In genomic region chr17:64306850-64307463, GRCh38 we compare ENCODE assay signal across 8 cellular contexts. TPM values are rescaled to one million over a fixed set of nuclear protein-coding genes. Genes with fewer than 3 reads are reported as not detected.
DNase-seq lines count a peak whose midpoint lies in the region; ATAC-seq and TF ChIP-seq lines count a peak whose summit lies in the region.

No MANE protein-coding gene starts in this region.

- H3K27me3 ChIP-seq in mesendoderm (ENCODE audit: insufficient read depth, low read length, poor library complexity) = no peaks in the 10 kb centered on the region

- no peak overlapping the region for H4K8ac ChIP-seq in mesendoderm (ENCODE audit: low read depth, low read length)

- CTCF ChIA-PET in AG04449 (lab: Yijun Ruan, JAX) = interaction anchor here (0.6 to 24.9 kb wide), 14 partner anchors 10 to 314 kb away, joined by 3 to 1075 read pairs (median 4); no protein-coding TSS in a partner anchor
- CTCF ChIA-PET in activated CD4-positive, alpha-beta T cell treated with anti-CD3 and anti-CD28 coated beads, Interleukin-2, amount 10 ng/mL, durations not matched to agents 7 days and 5 days (lab: Charles Lee) = interaction anchor here (0.8 to 1.2 kb wide), 3 partner anchors 14 to 128 kb away, joined by 3 read pairs; no protein-coding TSS in a partner anchor

- H4K5ac ChIP-seq in mesendoderm (ENCODE audit: low read length) = no peak overlapping the region

- H3K36me3 Mint-ChIP-seq in activated CD4-positive, alpha-beta T cell treated with anti-CD3 and anti-CD28 coated beads, Interleukin-2, amount 10 ng/mL, durations not matched to agents 7 days and 5 days (ENCODE audit: low read depth) = no peaks in the 10 kb centered on the region

- no peak overlapping the region for H2BK120ac ChIP-seq in mesendoderm (ENCODE audit: low read depth, low read length)

- no peaks in the 10 kb centered on the region for H3K4me1 ChIP-seq in mesendoderm (ENCODE audit: control insufficient read depth, low read depth, low read length)

- H3K27ac Mint-ChIP-seq in activated CD4-positive, alpha-beta T cell treated with anti-CD3 and anti-CD28 coated beads, Interleukin-2, amount 10 ng/mL, durations not matched to agents 7 days and 5 days = no peak overlapping the region

- no CpG with 5 or more reads among the region's 11 CpGs for WGBS in mesendoderm (ENCODE audit: extremely low coverage, insufficient coverage, low lambda C conversion rate)

- no peak overlapping the region for H3K4me3 ChIP-seq in AG04449 (ENCODE audit: low read depth, low read length)
- H3K4me3 ChIP-seq in mesendoderm (ENCODE audit: low read length) = no peak overlapping the region

- DNase-seq in AG04449 (ENCODE audit: low read depth, low spot score) (peak; percentile 2), GM13977 (ENCODE audit: low spot score) (peak; percentile 76), NCI-H510A (lab: John Stamatoyannopoulos, UW) (peak; percentile 3), mesendoderm (peak; percentile 68)
- DNase-seq in activated CD4-positive, alpha-beta T cell treated with anti-CD3 and anti-CD28 coated beads, Interleukin-2, amount 10 ng/mL, durations not matched to agents 7 days and 5 days = peak; percentile 74
- DNase-seq in effector CD8-positive, alpha-beta T cell (lab: John Stamatoyannopoulos, UW) = peak; percentile 62
- peak; percentile 44 to 51 for DNase-seq in stimulated activated CD8-positive, alpha-beta memory T cell treated with anti-CD3 and anti-CD28 coated beads, Interleukin-2, amount 100 ng/mL, for 48 hours (ENCODE audit: low read depth in 2 of 2)

- no peak for ATAC-seq in HG03520 (IDR thresholded peaks at IDR 0.05; ENCODE audit: unreplicated experiment)

- no peak overlapping the region for H3K18ac ChIP-seq in mesendoderm (ENCODE audit: low read length)

- H2BK5ac ChIP-seq in mesendoderm (ENCODE audit: low read length) = no peak overlapping the region

- POLR2A ChIA-PET in AG04449 (lab: Yijun Ruan, JAX) = interaction anchor here (0.6 kb wide), 1 partner anchor 51 kb away, joined by 3 read pairs; no protein-coding TSS in a partner anchor
- POLR2A ChIA-PET in activated CD4-positive, alpha-beta T cell treated with anti-CD3 and anti-CD28 coated beads, Interleukin-2, amount 10 ng/mL, durations not matched to agents 7 days and 5 days (lab: Charles Lee) = no interaction called here

- H3K4me3 Mint-ChIP-seq in activated CD4-positive, alpha-beta T cell treated with anti-CD3 and anti-CD28 coated beads, Interleukin-2, amount 10 ng/mL, durations not matched to agents 7 days and 5 days = no peak overlapping the region

- no peak overlapping the region for H3K9ac ChIP-seq in mesendoderm (ENCODE audit: low read length)

- H3K27me3 Mint-ChIP-seq in activated CD4-positive, alpha-beta T cell treated with anti-CD3 and anti-CD28 coated beads, Interleukin-2, amount 10 ng/mL, durations not matched to agents 7 days and 5 days = no peaks in the 10 kb centered on the region

- no peaks in the 10 kb centered on the region for H3K79me1 ChIP-seq in mesendoderm (ENCODE audit: low read length)

- no peak overlapping the region for H3K23ac ChIP-seq in mesendoderm (ENCODE audit: low read length)

- no peak overlapping the region for H2AK5ac ChIP-seq in mesendoderm (ENCODE audit: low read length)

- no peaks in the 10 kb centered on the region for H3K36me3 ChIP-seq in mesendoderm (ENCODE audit: control insufficient read depth, insufficient read depth, low read length)

- no peak overlapping the region for H3K56ac ChIP-seq in mesendoderm (ENCODE audit: low read length)

- TF ChIP-seq CTCF in AG04449 (IDR thresholded peaks at IDR 0.05; ENCODE audit: insufficient read depth, low read length, missing control alignments) (peak; percentile 59), GM13977 (IDR thresholded peaks at IDR 0.05; ENCODE audit: extremely low read depth, insufficient read depth, missing control alignments) (peak; percentile 82)

- no peak overlapping the region for H3K4ac ChIP-seq in mesendoderm (ENCODE audit: low read depth, low read length)

- H3K27ac ChIP-seq in mesendoderm (ENCODE audit: low read depth, low read length) = no peak overlapping the region

- H3K9me3 Mint-ChIP-seq in activated CD4-positive, alpha-beta T cell treated with anti-CD3 and anti-CD28 coated beads, Interleukin-2, amount 10 ng/mL, durations not matched to agents 7 days and 5 days = no peaks in the 10 kb centered on the region

- peaks cover 1% of the 10 kb centered on the region for H3K4me1 Mint-ChIP-seq in activated CD4-positive, alpha-beta T cell treated with anti-CD3 and anti-CD28 coated beads, Interleukin-2, amount 10 ng/mL, durations not matched to agents 7 days and 5 days

- H2BK15ac ChIP-seq in mesendoderm (replicated peaks; ENCODE audit: low read depth) = no peak overlapping the region

- H3K4me2 ChIP-seq in mesendoderm (ENCODE audit: low read length) = no peak overlapping the region

- H3K79me2 ChIP-seq in mesendoderm (ENCODE audit: control insufficient read depth, insufficient read depth, low read length) = no peaks in the 10 kb centered on the region

- in situ Hi-C loops in GM13977 (cut with MboI; ENCODE audit: low pct_unique_long_range_greater_than_20kb, low sequenced_read_pairs, unreplicated experiment) = loop anchor here (25.0 kb wide), 1 partner anchor 330 kb away; no protein-coding TSS in a partner anchor

RNA-seq across cellular contexts. Expression of gene TEX2, which starts 43.9 kb away (rescaled TPM):
- total RNA-seq in activated CD4-positive, alpha-beta T cell treated with anti-CD3 and anti-CD28 coated beads, Interleukin-2, amount 10 ng/mL, durations not matched to agents 7 days and 5 days = 10 to 100 TPM; 14.3 to 16.8 TPM
- 8.1 TPM for polyA plus RNA-seq in mesendoderm (2013, experiment 1 of 2)
- polyA plus RNA-seq in mesendoderm (2013, experiment 2 of 2) = 8.0 TPM

Comparison
In these comparisons a context has a peak if more than half of its experiments do, and no peak if none do; other contexts are left out.
1. DNase-seq: peak in every context shown above with its lines; median percentile 76 in GM13977; 74 in activated CD4-positive, alpha-beta T cell treated with anti-CD3 and anti-CD28 coated beads, Interleukin-2, amount 10 ng/mL, durations not matched to agents 7 days and 5 days; 68 in mesendoderm; 62 in effector CD8-positive, alpha-beta T cell; 48 in stimulated activated CD8-positive, alpha-beta memory T cell treated with anti-CD3 and anti-CD28 coated beads, Interleukin-2, amount 100 ng/mL, for 48 hours; 3 in NCI-H510A; 2 in AG04449.